Comparison of ENCODE assay signal across 31 cellular contexts in genomic region chr20:63328026-63328700, GRCh38. TPM values are rescaled to one million over a fixed set of nuclear protein-coding genes. Genes with fewer than 3 reads are reported as not detected.
DNase-seq lines count a peak whose midpoint lies in the region; ATAC-seq and TF ChIP-seq lines count a peak whose summit lies in the region.
"Had no signal": no experiment of that assay in that cellular context is flagged by ENCODE, and none has a peak within 500 bp of the region (broad histone marks: within the 10 kb centered on the region; RNA-seq: fewer than 3 reads in every experiment).

No MANE protein-coding gene starts in this region.

- H3K4me1 Mint-ChIP-seq in T-helper 1 cell treated with Interleukin-12 subunit alpha and Interleukin-12 subunit beta and Interleukin-4 antibody, amounts not matched to agents 30 μg/mL and 1 μg/mL, for 36 hours (ENCODE audit: low read depth) = peaks cover 3% of the 10 kb centered on the region

- H3K9me3 Mint-ChIP-seq in T-helper 1 cell treated with Interleukin-12 subunit alpha and Interleukin-12 subunit beta and Interleukin-4 antibody, amounts not matched to agents 30 μg/mL and 1 μg/mL, for 36 hours = peaks cover 10% of the 10 kb centered on the region

- no peaks in the 10 kb centered on the region for H3K27me3 Mint-ChIP-seq in T-helper 1 cell treated with Interleukin-12 subunit alpha and Interleukin-12 subunit beta and Interleukin-4 antibody, amounts not matched to agents 30 μg/mL and 1 μg/mL, for 36 hours (ENCODE audit: low read depth)

- 78 to 86% (median 82%) methylated on average over 20 of the region's 20 CpGs for WGBS in psoas muscle, 3 donors

- H3K36me3 ChIP-seq in OCI-LY7 (ENCODE audit: insufficient read depth, low read length) = no peaks in the 10 kb centered on the region
- H3K36me3 ChIP-seq in psoas muscle (ENCODE audit: insufficient read depth in 1 of 2, low read depth in 1 of 2) = no peaks in the 10 kb centered on the region
- H3K36me3 ChIP-seq: adrenal gland, heart right ventricle, pancreas, right lobe of liver, stomach, tibial nerve had no signal

- H3K27ac Mint-ChIP-seq in T-helper 1 cell treated with Interleukin-12 subunit alpha and Interleukin-12 subunit beta and Interleukin-4 antibody, amounts not matched to agents 30 μg/mL and 1 μg/mL, for 36 hours = peak overlapping the region; percentile 26
- H3K27ac Mint-ChIP-seq: brain, H9, mesothelial cell of epicardium, nephron progenitor cell had no signal

- H2AFZ ChIP-seq in OCI-LY7 (ENCODE audit: low read length) = no peak overlapping the region

- H3K9me2 ChIP-seq in OCI-LY7 (ENCODE audit: insufficient read depth, low read length) = no peaks in the 10 kb centered on the region

- no TSS peak for BruUV-seq in OCI-LY7 (replicated peaks; lab: Mats Ljungman, UMichigan)

- DNase-seq in T-helper 1 cell = no peak
- peak; percentile 6 for DNase-seq in OCI-LY7 (ENCODE audit: low spot score)
- DNase-seq in iPS-NIHi11 (ENCODE audit: low spot score) = peak; percentile 53
- DNase-seq in psoas muscle = peak; percentile 7 to 37
- DNase-seq in NCI-H1048 (lab: John Stamatoyannopoulos, UW) = no peak
- DNase-seq in T-helper 2 cell = no peak
- DNase-seq: 8988T; activated CD4-positive, alpha-beta T cell treated with anti-CD3 and anti-CD28 coated beads, Interleukin-2, amount 50 U/mL, for 48 hours; activated CD4-positive, CD25-positive, alpha-beta regulatory T cell; activated gamma-delta T cell; activated T-cell treated with anti-CD3 and anti-CD28 coated beads for 4 hours; DMS53; effector CD8-positive, alpha-beta T cell; erythroblast; foreskin fibroblast; GF-D8; H9; NCI-H187; NCI-H526 treated with DMSO at 0.1 percent for 48 hours; nephron progenitor cell; stomach had no signal

- peaks cover 0 to 63% (median 17%) of the 10 kb centered on the region in 3 donors for H3K27me3 ChIP-seq in psoas muscle (ENCODE audit: insufficient read depth in 3 of 3, low read length in 2 of 3)
- H3K27me3 ChIP-seq: right lobe of liver had no signal

- H3K27ac ChIP-seq in OCI-LY7 (ENCODE audit: low read depth, low read length, poor library complexity, severe bottlenecking) (peak overlapping the region; percentile 63), psoas muscle (no peak overlapping the region)
- H3K27ac ChIP-seq: adrenal gland, pancreas, right lobe of liver, stomach, tibial nerve had no signal

- ATAC-seq in psoas muscle (no peak), GM18868 (IDR thresholded peaks at IDR 0.05; ENCODE audit: unreplicated experiment) (no peak)
- ATAC-seq: heart right ventricle, pancreas had no signal

- H3K79me2 ChIP-seq in OCI-LY7 (ENCODE audit: insufficient read depth, low read depth, low read length) = no peaks in the 10 kb centered on the region

- TF ChIP-seq CTCF in OCI-LY7 (conservative IDR thresholded peaks at IDR 0.05; ENCODE audit: low read length) (no peak), psoas muscle (IDR thresholded peaks at IDR 0.05) (no peak)

- no peaks in the 10 kb centered on the region for H3K36me3 Mint-ChIP-seq in T-helper 1 cell treated with Interleukin-12 subunit alpha and Interleukin-12 subunit beta and Interleukin-4 antibody, amounts not matched to agents 30 μg/mL and 1 μg/mL, for 36 hours (ENCODE audit: low read depth)

- no peaks in the 10 kb centered on the region for H4K20me1 ChIP-seq in OCI-LY7 (ENCODE audit: insufficient read depth, low read length)

- POLR2A ChIA-PET in OCI-LY7 (lab: Charles Lee) = no interaction called here

- H3K9me3 ChIP-seq in OCI-LY7 (ENCODE audit: low read length) (no peaks in the 10 kb centered on the region), psoas muscle (peaks cover 4% of the 10 kb centered on the region)
- H3K9me3 ChIP-seq: adrenal gland, pancreas, right lobe of liver had no signal

- intact Hi-C loops in OCI-LY7 (cut with micrococcal nuclease; ENCODE audit: unreplicated experiment) (no loop called here), psoas muscle (cut with DNase I) (no loop called here)

- H3K4me3 ChIP-seq in OCI-LY7 (ENCODE audit: low read depth, low read length, poor library complexity, severe bottlenecking) = no peak overlapping the region
- H3K4me3 ChIP-seq in psoas muscle = no peak overlapping the region
- H3K4me3 ChIP-seq: adrenal gland, heart right ventricle, pancreas, right lobe of liver, stomach, tibial nerve had no signal

- CTCF ChIA-PET in OCI-LY7 (lab: Charles Lee; ENCODE audit: unreplicated experiment) = no interaction called here

- H3K4me1 ChIP-seq in OCI-LY7 (ENCODE audit: insufficient read depth, low read length, poor library complexity, severe bottlenecking) (peaks cover 19% of the 10 kb centered on the region), psoas muscle (no peaks in the 10 kb centered on the region)
- H3K4me1 ChIP-seq: adrenal gland, pancreas, right lobe of liver, stomach, tibial nerve had no signal

- no peak overlapping the region for H3K4me2 ChIP-seq in OCI-LY7 (ENCODE audit: low read length)

- no peak overlapping the region for H3K4me3 Mint-ChIP-seq in T-helper 1 cell treated with Interleukin-12 subunit alpha and Interleukin-12 subunit beta and Interleukin-4 antibody, amounts not matched to agents 30 μg/mL and 1 μg/mL, for 36 hours
- H3K4me3 Mint-ChIP-seq: brain, H9, mesothelial cell of epicardium, nephron progenitor cell had no signal

RNA-seq across cellular contexts. Expression of gene CHRNA4, which starts 33.0 kb away (rescaled TPM):
- total RNA-seq in OCI-LY7 (2014; rRNA removed; shearing (Covaris generic)) = not detected in 2 replicates
- total RNA-seq in OCI-LY7 (2022) = not detected in 2 replicates
- under 1 TPM in 2 of 4 donors, not detected in 2; 0.24 to 0.41 TPM for total RNA-seq in psoas muscle
- under 1 TPM in 1 of 3 donors, not detected in 2; 0.01 TPM for polyA plus RNA-seq in psoas muscle
- total RNA-seq: LHCN-M2 had no signal

RNA-seq across cellular contexts. Expression of gene COL20A1, which starts 35.2 kb away (rescaled TPM):
- not detected in 2 replicates for total RNA-seq in OCI-LY7 (2014; rRNA removed; shearing (Covaris generic))
- total RNA-seq in OCI-LY7 (2022) = 0.09 and 0.15 TPM in 2 replicates
- not detected for total RNA-seq in psoas muscle
- under 1 TPM in 2 of 3 donors, not detected in 1; 0.08 to 0.09 TPM for polyA plus RNA-seq in psoas muscle
- total RNA-seq: pancreas, right lobe of liver had no signal
- polyA plus RNA-seq: heart right ventricle had no signal

RNA-seq across cellular contexts. Expression of gene ARFGAP1, which starts 55.5 kb away (rescaled TPM):
- 50.4 and 57.9 TPM in 2 replicates for total RNA-seq in OCI-LY7 (2014; rRNA removed; shearing (Covaris generic))
- 105 and 116 TPM in 2 replicates for total RNA-seq in OCI-LY7 (2022)
- total RNA-seq in psoas muscle = 10 to 100 TPM; 19.9 to 42.2 (median 25.5) TPM
- polyA plus RNA-seq in psoas muscle = 10 to 100 TPM; 22.3 to 42.0 (median 30.4) TPM

Comparison
In these comparisons a context has a peak if more than half of its experiments do, and no peak if none do; other contexts are left out.
1. DNase-seq: peak in OCI-LY7 (single experiment), iPS-NIHi11 (single experiment) and psoas muscle (2 of 2); none in T-helper 1 cell (0 of 5), NCI-H1048 (single experiment) and T-helper 2 cell (0 of 5).